Comparison of ENCODE assay signal across 20 cellular contexts in the genomic region with DNA sequence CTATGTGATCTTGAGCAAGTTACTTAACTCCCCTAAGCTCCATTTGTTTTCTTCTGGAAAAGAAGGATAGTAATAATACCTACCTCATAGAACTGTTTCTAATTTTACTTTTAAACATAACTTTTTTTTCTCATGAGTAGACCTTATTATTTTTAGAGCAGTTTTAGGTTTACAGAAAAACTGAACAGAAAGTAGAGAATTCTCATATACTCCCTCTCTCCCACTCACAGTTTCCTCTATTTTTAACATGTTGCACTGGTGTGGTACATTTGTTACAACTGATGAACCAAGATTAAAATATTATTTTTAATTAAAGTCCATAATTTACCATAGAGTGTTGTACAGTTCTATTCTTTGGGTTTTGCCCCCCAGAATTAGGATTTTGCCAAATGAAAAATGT.
"Had no signal": no experiment of that assay in that cellular context is flagged by ENCODE, and none has a peak within 500 bp of the region (broad histone marks: within the 10 kb centered on the region; RNA-seq: fewer than 3 reads in every experiment).

No MANE protein-coding gene starts in this region.

- DNase-seq: activated CD4-positive, alpha-beta T cell treated with anti-CD3 and anti-CD28 coated beads for 4 hours; activated CD8-positive, alpha-beta memory T cell treated with anti-CD3 and anti-CD28 coated beads, Interleukin-2, amount 50 U/mL, for 4 hours; activated CD8-positive, alpha-beta T cell treated with anti-CD3 and anti-CD28 coated beads for 36 hours; activated gamma-delta T cell treated with Interleukin-2 at 50 U/mL for 16 hours; activated naive CD4-positive, alpha-beta T cell treated with anti-CD3 and anti-CD28 coated beads, Interleukin-2, amount 10 ng/mL, durations not matched to agents 7 days and 5 days; activated naive CD8-positive, alpha-beta T cell treated with anti-CD3 and anti-CD28 coated beads for 36 hours; activated T-cell treated with anti-CD3 and anti-CD28 coated beads, Interleukin-2, amount 50 U/mL, for 72 hours; colonic mucosa; NCI-H1048; NCI-H1417 treated with DMSO at 0.1 percent for 48 hours; NCI-H1694; NCI-H2029; NCI-H2107; NCI-H2171 treated with DMSO at 0.1 percent for 48 hours; NCI-H226; NCI-H526; NCI-H82; Peyer's patch; SHP77 had no signal

- ATAC-seq: activated CD4-positive, CD25-positive, alpha-beta regulatory T cell treated with anti-CD3 and anti-CD28 coated beads, Interleukin-2, amount 50 U/mL, for 24 hours; activated CD8-positive, alpha-beta T cell treated with anti-CD3 and anti-CD28 coated beads for 36 hours; activated T-cell treated with anti-CD3 and anti-CD28 coated beads, Interleukin-2, amount 50 U/mL, for 72 hours had no signal
